21 cellular contexts compared by ENCODE assay signal in the genomic region with DNA sequence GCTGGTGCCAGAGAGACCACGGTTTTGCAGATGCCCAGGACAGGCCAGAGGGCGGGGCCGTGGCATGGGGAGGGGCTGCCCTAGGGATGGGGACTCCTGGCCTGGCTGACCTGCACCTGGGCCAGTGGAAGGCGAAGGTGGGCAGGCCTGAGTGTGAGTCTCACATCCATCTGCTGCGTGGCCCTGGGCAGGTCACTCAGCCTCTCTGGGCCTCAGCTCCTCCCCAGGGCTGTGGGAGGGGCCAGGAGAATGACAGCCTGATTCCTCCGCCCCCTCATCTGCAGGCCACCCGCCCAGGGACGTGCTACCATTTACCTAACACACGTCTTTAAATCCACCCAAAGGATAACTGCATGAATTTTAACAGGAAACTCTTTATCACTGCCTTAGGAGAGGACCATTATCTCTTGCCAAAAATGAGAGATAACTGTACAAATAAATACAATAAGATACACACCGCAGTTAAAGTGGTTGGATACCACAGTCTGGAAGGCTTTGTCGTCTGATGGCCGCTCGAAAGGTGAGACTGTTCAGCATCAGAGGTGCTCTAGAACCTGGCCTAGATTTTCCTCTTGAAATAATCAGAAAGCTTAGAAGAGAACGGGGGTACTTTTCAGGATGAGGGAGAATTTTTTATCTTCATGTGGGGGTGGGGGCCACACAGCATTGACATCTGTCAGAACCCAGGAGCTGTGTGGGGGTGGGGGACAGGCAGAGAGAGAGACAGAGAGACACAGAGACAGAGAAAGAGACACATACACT.
A peak's percentile ranks its signal among the peaks of the same experiment; 100 is the strongest.
DNase-seq lines count a peak whose midpoint lies in the region; ATAC-seq and TF ChIP-seq lines count a peak whose summit lies in the region.
"Had no signal": no experiment of that assay in that cellular context is flagged by ENCODE, and none has a peak within 500 bp of the region (broad histone marks: within the 10 kb centered on the region; RNA-seq: fewer than 3 reads in every experiment).

No MANE protein-coding gene starts in this region.

- H3K27me3 ChIP-seq in BLaER1 treated with 17β-estradiol and CSF1 and Interleukin-3, amounts not matched to agents 10 nM and 100 nM = peaks cover 16 to 26% (median 23%) of the 10 kb centered on the region in 11 experiments; a peak in 20 of 22 replicates
- no peaks in the 10 kb centered on the region for H3K27me3 ChIP-seq in HCT116 (ENCODE audit: insufficient read depth, low read length)
- peaks cover 20% of the 10 kb centered on the region for H3K27me3 ChIP-seq in BE2C
- H3K27me3 ChIP-seq: cardiac muscle cell had no signal

- no TSS peak for BruUV-seq in HCT116 (replicated peaks; lab: Mats Ljungman, UMichigan)

- H3K9me2 ChIP-seq in HCT116 (ENCODE audit: insufficient read depth) = no peaks in the 10 kb centered on the region

- CTCF ChIA-PET in HCT116 (lab: Charles Lee) = no interaction called here

- DNase-seq in HCT116 (ENCODE audit: low read depth, low spot score) = no peak
- DNase-seq in activated naive CD8-positive, alpha-beta T cell treated with anti-CD3 and anti-CD28 coated beads, Interleukin-2, amount 50 U/mL, for 24 hours = peak; percentile 15
- DNase-seq in memory B cell (ENCODE audit: low spot score in 2 of 2) = no peak
- DNase-seq in T-helper 2 cell treated with Interferon-gamma antibody and Interleukin-4, amounts not matched to agents 5 μg/mL and 100 μg/mL, for 36 hours (ENCODE audit: low spot score) = no peak
- no peak for DNase-seq in superior temporal gyrus (ENCODE audit: extremely low spot score)
- DNase-seq in BE2C = no peak
- no peak for DNase-seq in foreskin melanocyte
- DNase-seq: activated CD8-positive, alpha-beta memory T cell treated with anti-CD3 and anti-CD28 coated beads for 24 hours; DMS53; midbrain; NCI-H1092; NCI-H2171; NK-92 treated with Interleukin-12 subunit alpha and Interleukin-12 subunit beta, amount 100 ng/mL, for 24 hours; SHP77 treated with DMSO at 0.1 percent for 48 hours had no signal

- no peak overlapping the region for H3K27ac Mint-ChIP-seq in activated naive CD8-positive, alpha-beta T cell treated with anti-CD3 and anti-CD28 coated beads, Interleukin-2, amount 50 U/mL, for 24 hours
- peak overlapping the region; percentile 35 for H3K27ac Mint-ChIP-seq in memory B cell
- H3K27ac Mint-ChIP-seq in T-helper 2 cell treated with Interferon-gamma antibody and Interleukin-4, amounts not matched to agents 5 μg/mL and 100 μg/mL, for 36 hours = no peak overlapping the region
- H3K27ac Mint-ChIP-seq: stimulated activated naive CD8-positive, alpha-beta T cell treated with anti-CD3 and anti-CD28 coated beads, Interleukin-15, Interleukin-2, amounts not matched to agents 100 ng/mL and 50 ng/mL, for 24 hours had no signal

- H3K36me3 ChIP-seq in BLaER1 treated with 17β-estradiol and CSF1 and Interleukin-3, amounts not matched to agents 10 nM and 100 nM = no peaks in the 10 kb centered on the region
- H3K36me3 ChIP-seq in HCT116 (ENCODE audit: control insufficient read depth in 1 of 2, insufficient read depth in 2 of 2, low read length in 2 of 2) (no peaks in the 10 kb centered on the region), BE2C (no peaks in the 10 kb centered on the region)
- H3K36me3 ChIP-seq: cardiac muscle cell, gastroesophageal sphincter had no signal

- peaks cover 32 to 59% (median 57%) of the 10 kb centered on the region in 10 experiments for H3K4me1 ChIP-seq in BLaER1 treated with 17β-estradiol and CSF1 and Interleukin-3, amounts not matched to agents 10 nM and 100 nM
- H3K4me1 ChIP-seq in HCT116 (ENCODE audit: control insufficient read depth in 1 of 2, insufficient read depth in 2 of 2, low read length in 2 of 2) (peaks cover 0 to 4% of the 10 kb centered on the region in 2 experiments; a peak in 1 of 4 replicates), BE2C (no peaks in the 10 kb centered on the region)
- H3K4me1 ChIP-seq: gastroesophageal sphincter had no signal

- H3K9me3 ChIP-seq in BLaER1 treated with 17β-estradiol and CSF1 and Interleukin-3, amounts not matched to agents 10 nM and 100 nM (replicated peaks in 1 of 11) = no peaks in the 10 kb centered on the region
- H3K9me3 ChIP-seq in HCT116 (ENCODE audit: control insufficient read depth in 1 of 2, insufficient read depth in 1 of 2, low read depth in 1 of 2, low read length in 2 of 2) = no peaks in the 10 kb centered on the region
- no peaks in the 10 kb centered on the region for H3K9me3 ChIP-seq in BE2C
- H3K9me3 ChIP-seq: gastroesophageal sphincter had no signal

- intact Hi-C loops in HCT116 (cut with micrococcal nuclease) = no loop called here

- H3K36me3 Mint-ChIP-seq in activated naive CD8-positive, alpha-beta T cell treated with anti-CD3 and anti-CD28 coated beads, Interleukin-2, amount 50 U/mL, for 24 hours (ENCODE audit: low read depth) = no peaks in the 10 kb centered on the region
- H3K36me3 Mint-ChIP-seq in memory B cell = no peaks in the 10 kb centered on the region
- no peaks in the 10 kb centered on the region for H3K36me3 Mint-ChIP-seq in T-helper 2 cell treated with Interferon-gamma antibody and Interleukin-4, amounts not matched to agents 5 μg/mL and 100 μg/mL, for 36 hours (ENCODE audit: low read depth)
- H3K36me3 Mint-ChIP-seq: activated naive CD4-positive, alpha-beta T cell treated with anti-CD3 and anti-CD28 coated beads, Interleukin-2, amount 50 U/mL, for 72 hours had no signal

- no peaks in the 10 kb centered on the region for H3K4me1 Mint-ChIP-seq in activated naive CD8-positive, alpha-beta T cell treated with anti-CD3 and anti-CD28 coated beads, Interleukin-2, amount 50 U/mL, for 24 hours
- H3K4me1 Mint-ChIP-seq in memory B cell = peaks cover 16% of the 10 kb centered on the region
- H3K4me1 Mint-ChIP-seq in T-helper 2 cell treated with Interferon-gamma antibody and Interleukin-4, amounts not matched to agents 5 μg/mL and 100 μg/mL, for 36 hours (ENCODE audit: low read depth) = no peaks in the 10 kb centered on the region

- TF ChIP-seq RAD21 in HCT116 (IDR thresholded peaks at IDR 0.05; ENCODE audit: low read depth) = no peak

- no peaks in the 10 kb centered on the region for H3K79me2 ChIP-seq in HCT116 (ENCODE audit: insufficient read depth, low read length)

- H4K20me1 ChIP-seq in BLaER1 treated with 17β-estradiol and CSF1 and Interleukin-3, amounts not matched to agents 10 nM and 100 nM = peaks cover 0 to 19% (median 11%) of the 10 kb centered on the region in 11 experiments; a peak in 12 of 22 replicates
- H4K20me1 ChIP-seq in HCT116 (ENCODE audit: insufficient read depth) = no peaks in the 10 kb centered on the region

- POLR2A ChIA-PET in HCT116 (lab: Charles Lee) = no interaction called here

- TF ChIP-seq POLR2A in HCT116 (IDR thresholded peaks at IDR 0.05; ENCODE audit: borderline replicate concordance, extremely low read depth, insufficient read depth, insufficient read length) = no peak

- H3K9me3 Mint-ChIP-seq in activated naive CD8-positive, alpha-beta T cell treated with anti-CD3 and anti-CD28 coated beads, Interleukin-2, amount 50 U/mL, for 24 hours = no peaks in the 10 kb centered on the region
- peaks cover 3% of the 10 kb centered on the region for H3K9me3 Mint-ChIP-seq in memory B cell
- H3K9me3 Mint-ChIP-seq in T-helper 2 cell treated with Interferon-gamma antibody and Interleukin-4, amounts not matched to agents 5 μg/mL and 100 μg/mL, for 36 hours = peaks cover 3% of the 10 kb centered on the region
- H3K9me3 Mint-ChIP-seq: stimulated activated naive CD8-positive, alpha-beta T cell treated with anti-CD3 and anti-CD28 coated beads, Interleukin-15, Interleukin-2, amounts not matched to agents 100 ng/mL and 50 ng/mL, for 24 hours had no signal

- TF ChIP-seq CTCF in HCT116 (IDR thresholded peaks at IDR 0.05 in 2 of 3, conservative IDR thresholded peaks at IDR 0.05 in 1 of 3; ENCODE audit: borderline replicate concordance in 1 of 3, insufficient read depth in 1 of 3, low read depth in 2 of 3, low read length in 2 of 3) (no peak), BE2C (IDR thresholded peaks at IDR 0.05; ENCODE audit: low read depth, low read length) (no peak)

- peak; percentile 91 for ATAC-seq in HCT116
- ATAC-seq in activated naive CD8-positive, alpha-beta T cell treated with anti-CD3 and anti-CD28 coated beads, Interleukin-2, amount 50 U/mL, for 24 hours = peak; percentile 44
- ATAC-seq in memory B cell (ENCODE audit: low read depth) = no peak
- ATAC-seq: activated naive CD4-positive, alpha-beta T cell treated with anti-CD3 and anti-CD28 coated beads, Interleukin-2, amount 50 U/mL, for 72 hours; gastroesophageal sphincter had no signal

- RAD21 ChIA-PET in HCT116 (lab: Charles Lee; ENCODE audit: low non-redundant PET in 1 of 2, low total read pairs in 2 of 2, uncharacterized antibody in 2 of 2, unreplicated experiment in 2 of 2) = no interaction called here

- no peak overlapping the region for H3K4me3 ChIP-seq in BLaER1 treated with 17β-estradiol and CSF1 and Interleukin-3, amounts not matched to agents 10 nM and 100 nM
- H3K4me3 ChIP-seq in HCT116 (replicated peaks in 1 of 2; ENCODE audit: low read depth in 1 of 2, low read length in 2 of 2) (no peak overlapping the region), BE2C (ENCODE audit: low read depth, low read length) (no peak overlapping the region)
- H3K4me3 ChIP-seq: cardiac muscle cell, gastroesophageal sphincter, skin epidermis had no signal

- H2AFZ ChIP-seq in HCT116 (ENCODE audit: low read depth, low read length, poor library complexity, severe bottlenecking) = peak overlapping the region; percentile 16

- peak overlapping the region in 9 of 11 experiments; percentile 62 to 94 (median 85); a peak in 18 of 22 replicates for H3K4me2 ChIP-seq in BLaER1 treated with 17β-estradiol and CSF1 and Interleukin-3, amounts not matched to agents 10 nM and 100 nM
- H3K4me2 ChIP-seq in HCT116 (ENCODE audit: low read length) = no peak overlapping the region

- peak overlapping the region in 3 of 11 experiments; percentile 34 to 54 (median 47); a peak in 7 of 22 replicates for H3K9ac ChIP-seq in BLaER1 treated with 17β-estradiol and CSF1 and Interleukin-3, amounts not matched to agents 10 nM and 100 nM
- H3K9ac ChIP-seq in HCT116 (ENCODE audit: low read length) = no peak overlapping the region

- no peak overlapping the region for H3K4me3 Mint-ChIP-seq in activated naive CD8-positive, alpha-beta T cell treated with anti-CD3 and anti-CD28 coated beads, Interleukin-2, amount 50 U/mL, for 24 hours
- no peak overlapping the region for H3K4me3 Mint-ChIP-seq in memory B cell
- H3K4me3 Mint-ChIP-seq in T-helper 2 cell treated with Interferon-gamma antibody and Interleukin-4, amounts not matched to agents 5 μg/mL and 100 μg/mL, for 36 hours = no peak overlapping the region
- H3K4me3 Mint-ChIP-seq: stimulated activated naive CD8-positive, alpha-beta T cell treated with anti-CD3 and anti-CD28 coated beads, Interleukin-15, Interleukin-2, amounts not matched to agents 100 ng/mL and 50 ng/mL, for 24 hours had no signal

- peak overlapping the region in 3 of 11 experiments; percentile 46 to 63 (median 55); a peak in 3 of 22 replicates for H3K27ac ChIP-seq in BLaER1 treated with 17β-estradiol and CSF1 and Interleukin-3, amounts not matched to agents 10 nM and 100 nM
- no peak overlapping the region for H3K27ac ChIP-seq in HCT116 (ENCODE audit: low read depth, low read length)
- H3K27ac ChIP-seq: C4-2B, cardiac muscle cell, gastroesophageal sphincter, skin epidermis had no signal

- no peaks in the 10 kb centered on the region for H3K27me3 Mint-ChIP-seq in activated naive CD8-positive, alpha-beta T cell treated with anti-CD3 and anti-CD28 coated beads, Interleukin-2, amount 50 U/mL, for 24 hours
- H3K27me3 Mint-ChIP-seq in memory B cell = no peaks in the 10 kb centered on the region
- H3K27me3 Mint-ChIP-seq in T-helper 2 cell treated with Interferon-gamma antibody and Interleukin-4, amounts not matched to agents 5 μg/mL and 100 μg/mL, for 36 hours (ENCODE audit: low read depth) = no peaks in the 10 kb centered on the region
- H3K27me3 Mint-ChIP-seq: stimulated activated naive CD8-positive, alpha-beta T cell treated with anti-CD3 and anti-CD28 coated beads, Interleukin-15, Interleukin-2, amounts not matched to agents 100 ng/mL and 50 ng/mL, for 24 hours had no signal
